Comparison of ENCODE assay signal across 1 cellular context in genomic region chr17:58417300-58418092, GRCh38.
A peak's percentile ranks its signal among the peaks of the same experiment; 100 is the strongest.
TF ChIP-seq lines count a peak whose summit lies in the region.

Gene RNF43 (minus strand): TSS chr17:58417534. CDS start chr17:58415577, 1,957 bp downstream.

TF ChIP-seq in H1, 55 proteins besides CTCF, POLR2A, EP300 and RAD21 (continued from another document):
- peak; percentile 92 for TF ChIP-seq EGR1 (IDR thresholded peaks at IDR 0.05; ENCODE audit: borderline replicate concordance, low read depth, low read length)
- peak in 1 of 2 experiments; percentile 41 for TF ChIP-seq BCL11A (IDR thresholded peaks at IDR 0.05; ENCODE audit: low read depth in 2 of 2, low read length in 2 of 2)
- TF ChIP-seq SP1 (IDR thresholded peaks at IDR 0.05; ENCODE audit: low read depth, low read length) = peak; percentile 80
- no peak for TF ChIP-seq MAFK (IDR thresholded peaks at IDR 0.05; ENCODE audit: low read depth, low read length)
- TF ChIP-seq, protein P1, sequence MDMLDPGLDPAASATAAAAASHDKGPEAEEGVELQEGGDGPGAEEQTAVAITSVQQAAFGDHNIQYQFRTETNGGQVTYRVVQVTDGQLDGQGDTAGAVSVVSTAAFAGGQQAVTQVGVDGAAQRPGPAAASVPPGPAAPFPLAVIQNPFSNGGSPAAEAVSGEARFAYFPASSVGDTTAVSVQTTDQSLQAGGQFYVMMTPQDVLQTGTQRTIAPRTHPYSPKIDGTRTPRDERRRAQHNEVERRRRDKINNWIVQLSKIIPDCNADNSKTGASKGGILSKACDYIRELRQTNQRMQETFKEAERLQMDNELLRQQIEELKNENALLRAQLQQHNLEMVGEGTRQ (IDR thresholded peaks at IDR 0.05; ENCODE audit: low read length) = no peak; the same call in 1 of the 2 replicates
- peak; percentile 84 for TF ChIP-seq ASH2L (IDR thresholded peaks at IDR 0.05; ENCODE audit: low read length)
- 0 out of 2 replicates have a peak, but pooled peaks have one; percentile 14 for TF ChIP-seq PHF8 (conservative IDR thresholded peaks at IDR 0.05; ENCODE audit: low read depth, low read length)
- peak; percentile 66 for TF ChIP-seq POLR2AphosphoS5 (IDR thresholded peaks at IDR 0.05; ENCODE audit: low read depth, low read length)
- TF ChIP-seq GABPA (IDR thresholded peaks at IDR 0.05; ENCODE audit: borderline replicate concordance, insufficient read depth, low read length) = no peak
- TF ChIP-seq CHD7 (IDR thresholded peaks at IDR 0.05; ENCODE audit: insufficient replicate concordance, low read length) = no peak
- no peak for TF ChIP-seq NRF1 (IDR thresholded peaks at IDR 0.05; ENCODE audit: low read depth, low read length)
- no peak for TF ChIP-seq POU5F1 (IDR thresholded peaks at IDR 0.05; ENCODE audit: low read depth, low read length)
- TF ChIP-seq CBX5 (IDR thresholded peaks at IDR 0.05; ENCODE audit: low read depth, low read length) = no peak
- no peak for TF ChIP-seq E2F6 (IDR thresholded peaks at IDR 0.05)
- no peak for TF ChIP-seq FOSL1 (IDR thresholded peaks at IDR 0.05; ENCODE audit: insufficient read depth, low read depth, low read length)
- no peak for TF ChIP-seq KDM1A (IDR thresholded peaks at IDR 0.05; ENCODE audit: borderline replicate concordance, low read length)
- TF ChIP-seq JUN (IDR thresholded peaks at IDR 0.05; ENCODE audit: low read depth, low read length) = no peak
- peak; percentile 54 for TF ChIP-seq TBP (IDR thresholded peaks at IDR 0.05; ENCODE audit: low read depth, low read length)
- no peak for TF ChIP-seq ZNF274 (IDR thresholded peaks at IDR 0.05; ENCODE audit: borderline replicate concordance, extremely low read depth, low read length)
- TF ChIP-seq TAF7 (optimal IDR thresholded peaks at IDR 0.05; ENCODE audit: borderline replicate concordance, low read depth, low read length) = peak; percentile 41
- peak; percentile 72 for TF ChIP-seq CREB1 (IDR thresholded peaks at IDR 0.05)
- TF ChIP-seq SUZ12 (IDR thresholded peaks at IDR 0.05; ENCODE audit: low read length) = no peak
- TF ChIP-seq HDAC6 (IDR thresholded peaks at IDR 0.05; ENCODE audit: low read depth, low read length) = no peak
- TF ChIP-seq RNF2 (IDR thresholded peaks at IDR 0.05; ENCODE audit: borderline replicate concordance, low read depth, low read length, missing control alignments, poor library complexity, severe bottlenecking) = no peak
- TF ChIP-seq CBX8 (IDR thresholded peaks at IDR 0.05; ENCODE audit: borderline replicate concordance, low read depth, low read length) = no peak
- TF ChIP-seq SP4 (IDR thresholded peaks at IDR 0.05; ENCODE audit: low read length) = peak; percentile 75; the same call in 1 of the 2 replicates
- TF ChIP-seq CHD2 (IDR thresholded peaks at IDR 0.05; ENCODE audit: low read length) = peak; percentile 66; the same call in 1 of the 2 replicates
- peak in 1 of 2 experiments; percentile 60; a peak in 1 of 4 replicates for TF ChIP-seq HDAC2 (IDR thresholded peaks at IDR 0.05; ENCODE audit: borderline replicate concordance in 1 of 2, low read depth in 2 of 2, low read length in 2 of 2)
- no peak for TF ChIP-seq SRF (IDR thresholded peaks at IDR 0.05; ENCODE audit: low read depth, low read length)
- peak; percentile 40; the same call in 1 of the 2 replicates for TF ChIP-seq TEAD4 (IDR thresholded peaks at IDR 0.05; ENCODE audit: low read depth, low read length)
- peak; percentile 80 for TF ChIP-seq TAF1 (IDR thresholded peaks at IDR 0.05; ENCODE audit: low read depth, low read length)
- peak; percentile 44; the same call in 1 of the 2 replicates for TF ChIP-seq RBBP5 (IDR thresholded peaks at IDR 0.05; ENCODE audit: borderline replicate concordance, low read depth, low read length)
- no peak for TF ChIP-seq SAP30 (IDR thresholded peaks at IDR 0.05; ENCODE audit: insufficient read depth, insufficient replicate concordance, low read length)
- no peak for TF ChIP-seq BACH1 (IDR thresholded peaks at IDR 0.05; ENCODE audit: low read length)
- no peak for TF ChIP-seq EZH2 (IDR thresholded peaks at IDR 0.05; ENCODE audit: low read depth, low read length, severe bottlenecking)
- no peak for TF ChIP-seq KDM5A (IDR thresholded peaks at IDR 0.05; ENCODE audit: low read length)
- TF ChIP-seq BRCA1 (IDR thresholded peaks at IDR 0.05; ENCODE audit: low read depth, low read length) = no peak
- TF ChIP-seq SIN3A (conservative IDR thresholded peaks at IDR 0.05 in 1 of 2, IDR thresholded peaks at IDR 0.05 in 1 of 2; ENCODE audit: low read depth in 1 of 2, low read length in 2 of 2) = peak in 1 of 2 experiments; percentile 62; a peak in 2 of 4 replicates
